In genomic region chr16:85979605-85980004, GRCh38 we compare ENCODE assay signal across 1 cellular context.
TF ChIP-seq lines count a peak whose summit lies in the region.

No MANE protein-coding gene starts in this region.

TF ChIP-seq in GM12878, 131 proteins besides CTCF, POLR2A, EP300 and RAD21 (continued from another document):
- TF ChIP-seq, protein P1, sequence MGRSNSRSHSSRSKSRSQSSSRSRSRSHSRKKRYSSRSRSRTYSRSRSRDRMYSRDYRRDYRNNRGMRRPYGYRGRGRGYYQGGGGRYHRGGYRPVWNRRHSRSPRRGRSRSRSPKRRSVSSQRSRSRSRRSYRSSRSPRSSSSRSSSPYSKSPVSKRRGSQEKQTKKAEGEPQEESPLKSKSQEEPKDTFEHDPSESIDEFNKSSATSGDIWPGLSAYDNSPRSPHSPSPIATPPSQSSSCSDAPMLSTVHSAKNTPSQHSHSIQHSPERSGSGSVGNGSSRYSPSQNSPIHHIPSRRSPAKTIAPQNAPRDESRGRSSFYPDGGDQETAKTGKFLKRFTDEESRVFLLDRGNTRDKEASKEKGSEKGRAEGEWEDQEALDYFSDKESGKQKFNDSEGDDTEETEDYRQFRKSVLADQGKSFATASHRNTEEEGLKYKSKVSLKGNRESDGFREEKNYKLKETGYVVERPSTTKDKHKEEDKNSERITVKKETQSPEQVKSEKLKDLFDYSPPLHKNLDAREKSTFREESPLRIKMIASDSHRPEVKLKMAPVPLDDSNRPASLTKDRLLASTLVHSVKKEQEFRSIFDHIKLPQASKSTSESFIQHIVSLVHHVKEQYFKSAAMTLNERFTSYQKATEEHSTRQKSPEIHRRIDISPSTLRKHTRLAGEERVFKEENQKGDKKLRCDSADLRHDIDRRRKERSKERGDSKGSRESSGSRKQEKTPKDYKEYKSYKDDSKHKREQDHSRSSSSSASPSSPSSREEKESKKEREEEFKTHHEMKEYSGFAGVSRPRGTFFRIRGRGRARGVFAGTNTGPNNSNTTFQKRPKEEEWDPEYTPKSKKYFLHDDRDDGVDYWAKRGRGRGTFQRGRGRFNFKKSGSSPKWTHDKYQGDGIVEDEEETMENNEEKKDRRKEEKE (IDR thresholded peaks at IDR 0.05), result no peak
- TF ChIP-seq BHLHE40 (IDR thresholded peaks at IDR 0.05; ENCODE audit: borderline replicate concordance in 1 of 2, low read depth in 2 of 2, low read length in 1 of 2) (no peak), SMC3 (IDR thresholded peaks at IDR 0.05; ENCODE audit: borderline replicate concordance, low read length) (peak; percentile 48; the same call in 1 of the 2 replicates), MEF2B (IDR thresholded peaks at IDR 0.05; ENCODE audit: partially characterized antibody, poor library complexity, severe bottlenecking) (no peak), KDM1A (IDR thresholded peaks at IDR 0.05; ENCODE audit: borderline replicate concordance) (no peak)
